In genomic region chr3:116020495-116020894, GRCh38 we compare ENCODE assay signal across 11 cellular contexts.
DNase-seq lines count a peak whose midpoint lies in the region; ATAC-seq and TF ChIP-seq lines count a peak whose summit lies in the region.
"Had no signal": no experiment of that assay in that cellular context is flagged by ENCODE, and none has a peak within 500 bp of the region (broad histone marks: within the 10 kb centered on the region; RNA-seq: fewer than 3 reads in every experiment).

No MANE protein-coding gene starts in this region.

- TF ChIP-seq CTCF in mucosa of descending colon (IDR thresholded peaks at IDR 0.05) (no peak), progenitor cell of endocrine pancreas (IDR thresholded peaks at IDR 0.05; ENCODE audit: unreplicated experiment) (no peak)

- H3K4me3 Mint-ChIP-seq in stimulated activated effector memory CD8-positive, alpha-beta T cell treated with anti-CD3 and anti-CD28 coated beads, Interleukin-12 subunit alpha, Interleukin-12 subunit beta, amount 100 ng/mL, for 72 hours, result no peak overlapping the region
- H3K4me3 Mint-ChIP-seq in progenitor cell of endocrine pancreas (ENCODE audit: low read depth), result no peak overlapping the region
- H3K4me3 Mint-ChIP-seq: activated T-cell treated with anti-CD3 and anti-CD28 coated beads, Interleukin-2, amount 50 U/mL, for 4 hours; IgD-negative memory B cell had no signal

- H3K9me3 ChIP-seq in mucosa of descending colon, result no peaks in the 10 kb centered on the region
- H3K9me3 ChIP-seq: left ventricle myocardium inferior had no signal

- H3K4me1 Mint-ChIP-seq in stimulated activated effector memory CD8-positive, alpha-beta T cell treated with anti-CD3 and anti-CD28 coated beads, Interleukin-12 subunit alpha, Interleukin-12 subunit beta, amount 100 ng/mL, for 72 hours, result no peaks in the 10 kb centered on the region
- H3K4me1 Mint-ChIP-seq in progenitor cell of endocrine pancreas (ENCODE audit: low read depth), result no peaks in the 10 kb centered on the region

- ATAC-seq in GM19023 (IDR thresholded peaks at IDR 0.05; ENCODE audit: unreplicated experiment) (peak; percentile 86), HG02798 (IDR thresholded peaks at IDR 0.05; ENCODE audit: poor library complexity, unreplicated experiment) (peak; percentile 71), mucosa of descending colon (no peak), GM19455 (IDR thresholded peaks at IDR 0.05; ENCODE audit: unreplicated experiment) (no peak)
- peak; percentile 31 for ATAC-seq in stimulated activated effector memory CD8-positive, alpha-beta T cell treated with anti-CD3 and anti-CD28 coated beads, Interleukin-12 subunit alpha, Interleukin-12 subunit beta, amount 100 ng/mL, for 72 hours
- ATAC-seq: activated T-cell treated with anti-CD3 and anti-CD28 coated beads, Interleukin-2, amount 50 U/mL, for 4 hours had no signal

- peaks cover 7% of the 10 kb centered on the region for H3K9me3 Mint-ChIP-seq in stimulated activated effector memory CD8-positive, alpha-beta T cell treated with anti-CD3 and anti-CD28 coated beads, Interleukin-12 subunit alpha, Interleukin-12 subunit beta, amount 100 ng/mL, for 72 hours
- H3K9me3 Mint-ChIP-seq in progenitor cell of endocrine pancreas (ENCODE audit: low read depth), result no peaks in the 10 kb centered on the region
- H3K9me3 Mint-ChIP-seq: activated T-cell treated with anti-CD3 and anti-CD28 coated beads, Interleukin-2, amount 50 U/mL, for 4 hours; IgD-negative memory B cell had no signal

- H3K4me3 ChIP-seq in mucosa of descending colon, result no peak overlapping the region
- H3K4me3 ChIP-seq: left ventricle myocardium inferior, SK-N-MC had no signal

- no peaks in the 10 kb centered on the region for H3K36me3 ChIP-seq in mucosa of descending colon (ENCODE audit: low read depth)
- H3K36me3 ChIP-seq: left ventricle myocardium inferior had no signal

- no peaks in the 10 kb centered on the region for H3K36me3 Mint-ChIP-seq in stimulated activated effector memory CD8-positive, alpha-beta T cell treated with anti-CD3 and anti-CD28 coated beads, Interleukin-12 subunit alpha, Interleukin-12 subunit beta, amount 100 ng/mL, for 72 hours
- H3K36me3 Mint-ChIP-seq in progenitor cell of endocrine pancreas (ENCODE audit: insufficient read depth), result no peaks in the 10 kb centered on the region
- H3K36me3 Mint-ChIP-seq: IgD-negative memory B cell had no signal

- no peaks in the 10 kb centered on the region for H3K27me3 Mint-ChIP-seq in progenitor cell of endocrine pancreas
- H3K27me3 Mint-ChIP-seq: IgD-negative memory B cell had no signal

- no peaks in the 10 kb centered on the region for H3K4me1 ChIP-seq in mucosa of descending colon (ENCODE audit: low read depth)
- H3K4me1 ChIP-seq: left ventricle myocardium inferior had no signal

- intact Hi-C loops in mucosa of descending colon (cut with DNase I, micrococcal nuclease), result no loop called here

- no peak overlapping the region for H3K27ac Mint-ChIP-seq in stimulated activated effector memory CD8-positive, alpha-beta T cell treated with anti-CD3 and anti-CD28 coated beads, Interleukin-12 subunit alpha, Interleukin-12 subunit beta, amount 100 ng/mL, for 72 hours
- no peak overlapping the region for H3K27ac Mint-ChIP-seq in progenitor cell of endocrine pancreas
- H3K27ac Mint-ChIP-seq: IgD-negative memory B cell had no signal

- DNase-seq in NOMO-1 treated with DMSO at 0.1 percent for 48 hours (lab: John Stamatoyannopoulos, UW; ENCODE audit: unreplicated experiment) (peak; percentile 92), mucosa of descending colon (no peak), progenitor cell of endocrine pancreas (ENCODE audit: low spot score, unreplicated experiment) (no peak)
- no peak for DNase-seq in stimulated activated effector memory CD8-positive, alpha-beta T cell treated with anti-CD3 and anti-CD28 coated beads, Interleukin-12 subunit alpha, Interleukin-12 subunit beta, amount 100 ng/mL, for 72 hours (ENCODE audit: low spot score in 2 of 2)
- DNase-seq: activated T-cell treated with anti-CD3 and anti-CD28 coated beads, Interleukin-2, amount 50 U/mL, for 4 hours; left ventricle myocardium inferior had no signal

Comparison
In these comparisons a context has a peak if more than half of its experiments do, and no peak if none do; other contexts are left out.
1. ATAC-seq: peak in GM19023 (single experiment), HG02798 (single experiment) and stimulated activated effector memory CD8-positive, alpha-beta T cell treated with anti-CD3 and anti-CD28 coated beads, Interleukin-12 subunit alpha, Interleukin-12 subunit beta, amount 100 ng/mL, for 72 hours (single experiment); none in mucosa of descending colon (single experiment) and GM19455 (single experiment).